5 cellular contexts compared by ENCODE assay signal in genomic region chr4:85177679-85178078, GRCh38.
"Had no signal": no experiment of that assay in that cellular context is flagged by ENCODE, and none has a peak within 500 bp of the region (broad histone marks: within the 10 kb centered on the region; RNA-seq: fewer than 3 reads in every experiment).

No MANE protein-coding gene starts in this region.

- H3K4me3 Mint-ChIP-seq: GM23338, H9, HFFc6 had no signal

- H3K9me3 Mint-ChIP-seq: GM23338, H9, HFFc6 had no signal

- H3K4me3 ChIP-seq: GM23338 had no signal

- H3K4me1 Mint-ChIP-seq: GM23338 had no signal

- H3K4me2 ChIP-seq: GM23338 had no signal

- DNase-seq: H9, HCEC 1CT, HFFc6, IMR-90 had no signal

- H2AFZ ChIP-seq: GM23338 had no signal

- H3K27ac Mint-ChIP-seq: GM23338, H9, HFFc6 had no signal
